In genomic region chr15:68783226-68784054, GRCh38 we compare ENCODE assay signal across 8 cellular contexts. TPM values are rescaled to one million over a fixed set of nuclear protein-coding genes. Genes with fewer than 3 reads are reported as not detected.
DNase-seq lines count a peak whose midpoint lies in the region; ATAC-seq, FAIRE-seq and TF ChIP-seq lines count a peak whose summit lies in the region.

No MANE protein-coding gene starts in this region.

- no peaks in the 10 kb centered on the region for H3K9me3 Mint-ChIP-seq in chondrocyte (ENCODE audit: low read depth)
- no peaks in the 10 kb centered on the region for H3K9me3 Mint-ChIP-seq in memory B cell

- FAIRE-seq in A549 (lab: Jason Lieb, UNC), result no peak

- RAD21 ChIA-PET in HCT116 (lab: Charles Lee; ENCODE audit: low non-redundant PET in 1 of 2, low total read pairs in 2 of 2, uncharacterized antibody in 2 of 2, unreplicated experiment in 2 of 2), result interaction anchor here (1.4 to 1.8 kb wide), 2 partner anchors 91 to 142 kb away, joined by 4 read pairs; no protein-coding TSS in a partner anchor

- DNase-seq in A549 (ENCODE audit: low read depth in 1 of 2, low spot score in 1 of 2) (peak; percentile 39 to 75), HCT116 (ENCODE audit: low read depth, low spot score) (peak; percentile 8), chondrocyte (ENCODE audit: low spot score) (no peak), memory B cell (ENCODE audit: low spot score in 2 of 2) (peak; percentile 55 to 59), suprapubic skin (ENCODE audit: low spot score in 2 of 2) (peak in 1 of 2 donors; percentile 61)
- DNase-seq in activated CD4-positive, CD25-positive, alpha-beta regulatory T cell treated with anti-CD3 and anti-CD28 coated beads, Interleukin-2, amount 50 U/mL, for 72 hours, result peak; percentile 61

- H3K27me3 Mint-ChIP-seq in chondrocyte (ENCODE audit: low read depth), result no peaks in the 10 kb centered on the region
- H3K27me3 Mint-ChIP-seq in memory B cell, result no peaks in the 10 kb centered on the region

- H3K4me3 Mint-ChIP-seq in chondrocyte (ENCODE audit: unreplicated experiment), result no peak overlapping the region
- no peak overlapping the region for H3K4me3 Mint-ChIP-seq in memory B cell

- H4K20me1 ChIP-seq in HCT116 (ENCODE audit: insufficient read depth), result 0 out of 2 replicates have a peak, but pooled peaks cover 3% of the 10 kb centered on the region

- H3K4me1 Mint-ChIP-seq in chondrocyte (ENCODE audit: low read depth) (no peaks in the 10 kb centered on the region), memory B cell (peaks cover 4% of the 10 kb centered on the region)

- H3K79me2 ChIP-seq in HCT116 (ENCODE audit: insufficient read depth, low read length), result peaks cover 23% of the 10 kb centered on the region

- no peak overlapping the region for H3K4me2 ChIP-seq in A549
- no peak overlapping the region for H3K4me2 ChIP-seq in HCT116 (ENCODE audit: low read length)

- CTCF ChIA-PET in A549 (lab: Yijun Ruan, JAX), result interaction anchor here (0.6 to 11.6 kb wide), 14 partner anchors 11 to 477 kb away, joined by 3 to 110 read pairs (median 4); no protein-coding TSS in a partner anchor
- CTCF ChIA-PET in HCT116 (lab: Charles Lee), result interaction anchor here (1.0 to 3.6 kb wide), 6 partner anchors 11 to 141 kb away, joined by 3 to 41 read pairs (median 6); no protein-coding TSS in a partner anchor

- 84% methylated on average over 9 of the region's 9 CpGs for WGBS in A549 (ENCODE audit: missing lambda C conversion rate)
- WGBS in suprapubic skin, result 97% methylated on average over 7 of the region's 9 CpGs

- TF ChIP-seq POLR2A in A549 (IDR thresholded peaks at IDR 0.05; ENCODE audit: low read length) (no peak), HCT116 (IDR thresholded peaks at IDR 0.05; ENCODE audit: borderline replicate concordance, extremely low read depth, insufficient read depth, insufficient read length) (no peak), suprapubic skin (IDR thresholded peaks at IDR 0.05) (no peak)

- ATAC-seq in A549 (peak; percentile 72 to 94), HCT116 (peak; percentile 96), memory B cell (ENCODE audit: low read depth) (peak; percentile 94), HG02852 (IDR thresholded peaks at IDR 0.05; ENCODE audit: unreplicated experiment) (no peak), GM19467 (IDR thresholded peaks at IDR 0.05; ENCODE audit: unreplicated experiment) (no peak)

- no peaks in the 10 kb centered on the region for H3K27me3 ChIP-seq in HCT116 (ENCODE audit: insufficient read depth, low read length)
- no peaks in the 10 kb centered on the region for H3K27me3 ChIP-seq in suprapubic skin

- POLR2A ChIA-PET in A549 (lab: Yijun Ruan, JAX) (no interaction called here), HCT116 (lab: Charles Lee) (interaction anchor here (1.2 kb wide), 1 partner anchor 92 kb away, joined by 4 read pairs; no protein-coding TSS in a partner anchor)

- H3K9ac ChIP-seq in HCT116 (ENCODE audit: low read length), result no peak overlapping the region

- no peaks in the 10 kb centered on the region for H3K9me3 ChIP-seq in A549
- no peaks in the 10 kb centered on the region for H3K9me3 ChIP-seq in HCT116 (ENCODE audit: control insufficient read depth in 1 of 2, insufficient read depth in 1 of 2, low read depth in 1 of 2, low read length in 2 of 2)
- H3K9me3 ChIP-seq in suprapubic skin, result no peaks in the 10 kb centered on the region

- no peak overlapping the region for H2AFZ ChIP-seq in HCT116 (ENCODE audit: low read depth, low read length, poor library complexity, severe bottlenecking)

- peaks cover 30% of the 10 kb centered on the region for H3K36me3 Mint-ChIP-seq in chondrocyte (ENCODE audit: low read depth)
- H3K36me3 Mint-ChIP-seq in memory B cell, result peaks cover 11% of the 10 kb centered on the region

- no TSS peak for BruUV-seq in HCT116 (replicated peaks; lab: Mats Ljungman, UMichigan)

- no peak overlapping the region for H3K4me3 ChIP-seq in A549
- H3K4me3 ChIP-seq in HCT116 (replicated peaks in 1 of 2; ENCODE audit: low read depth in 1 of 2, low read length in 2 of 2), result no peak overlapping the region
- H3K4me3 ChIP-seq in suprapubic skin, result no peak overlapping the region

- TF ChIP-seq EP300 in A549 (IDR thresholded peaks at IDR 0.05) (no peak), suprapubic skin (IDR thresholded peaks at IDR 0.05) (no peak)

- H3K4me1 ChIP-seq in A549, result peaks cover 10% of the 10 kb centered on the region; the same call in 1 of the 3 replicates
- H3K4me1 ChIP-seq in HCT116 (ENCODE audit: control insufficient read depth in 1 of 2, insufficient read depth in 2 of 2, low read length in 2 of 2), result no peaks in the 10 kb centered on the region
- peaks cover 20% of the 10 kb centered on the region for H3K4me1 ChIP-seq in suprapubic skin

- H3K36me3 ChIP-seq in HCT116 (ENCODE audit: control insufficient read depth in 1 of 2, insufficient read depth in 2 of 2, low read length in 2 of 2) (peaks cover 41% of the 10 kb centered on the region in 2 experiments; a peak in 3 of 4 replicates), suprapubic skin (peaks cover 46% of the 10 kb centered on the region)

- H3K27ac Mint-ChIP-seq in chondrocyte (ENCODE audit: unreplicated experiment) (no peak overlapping the region), memory B cell (no peak overlapping the region)

- no peaks in the 10 kb centered on the region for H3K9me2 ChIP-seq in HCT116 (ENCODE audit: insufficient read depth)

- H3K27ac ChIP-seq in A549 (no peak overlapping the region), HCT116 (ENCODE audit: low read depth, low read length) (no peak overlapping the region), suprapubic skin (no peak overlapping the region)

- intact Hi-C loops in HCT116 (cut with micrococcal nuclease), result loop anchor here (1.0 kb wide), 1 partner anchor 92 kb away; no protein-coding TSS in a partner anchor

- peak; percentile 62 to 68 for TF ChIP-seq RAD21 in A549 (conservative IDR thresholded peaks at IDR 0.05 in 1 of 2, IDR thresholded peaks at IDR 0.05 in 1 of 2)
- peak; percentile 59 for TF ChIP-seq RAD21 in HCT116 (IDR thresholded peaks at IDR 0.05; ENCODE audit: low read depth)

- TF ChIP-seq CTCF in A549 (IDR thresholded peaks at IDR 0.05), result peak; percentile 71
- TF ChIP-seq CTCF in HCT116 (IDR thresholded peaks at IDR 0.05 in 2 of 3, conservative IDR thresholded peaks at IDR 0.05 in 1 of 3; ENCODE audit: borderline replicate concordance in 1 of 3, insufficient read depth in 1 of 3, low read depth in 2 of 3, low read length in 2 of 3), result peak; percentile 42 to 80 (median 71); a peak in 5 of 6 replicates
- peak; percentile 75 for TF ChIP-seq CTCF in chondrocyte (IDR thresholded peaks at IDR 0.05)
- peak; percentile 11 to 59 for TF ChIP-seq CTCF in suprapubic skin (IDR thresholded peaks at IDR 0.05)

TF ChIP-seq in A549, 52 proteins besides CTCF, POLR2A, EP300 and RAD21:
- TF ChIP-seq SMC3 (IDR thresholded peaks at IDR 0.05) (peak; percentile 73), RFX5 (IDR thresholded peaks at IDR 0.05) (no peak)

TF ChIP-seq in HCT116, 20 proteins besides CTCF, POLR2A, EP300 and RAD21 (continues in another document):
- no peak for TF ChIP-seq ZNF274 (IDR thresholded peaks at IDR 0.05; ENCODE audit: low read depth, low read length)
- no peak for TF ChIP-seq SRF (IDR thresholded peaks at IDR 0.05; ENCODE audit: low read depth)
- TF ChIP-seq POLR2AphosphoS5 (IDR thresholded peaks at IDR 0.05; ENCODE audit: low read depth, low read length), result no peak
- TF ChIP-seq CBX3 (IDR thresholded peaks at IDR 0.05; ENCODE audit: low read depth), result no peak
- TF ChIP-seq ATF3 (IDR thresholded peaks at IDR 0.05), result no peak
- no peak for TF ChIP-seq ZFX (IDR thresholded peaks at IDR 0.05)
- TF ChIP-seq YY1 (IDR thresholded peaks at IDR 0.05; ENCODE audit: extremely low read depth, insufficient replicate concordance, low read depth, low read length), result no peak
- no peak for TF ChIP-seq SIN3A (IDR thresholded peaks at IDR 0.05; ENCODE audit: low read depth)
- no peak for TF ChIP-seq CEBPB (IDR thresholded peaks at IDR 0.05; ENCODE audit: low read depth)
- TF ChIP-seq REST (IDR thresholded peaks at IDR 0.05; ENCODE audit: low read depth), result no peak
- TF ChIP-seq ELF1 (IDR thresholded peaks at IDR 0.05; ENCODE audit: borderline replicate concordance, low read depth), result no peak
- TF ChIP-seq FOSL1 (IDR thresholded peaks at IDR 0.05; ENCODE audit: low read depth), result no peak

RNA-seq across cellular contexts. Expression of gene ANP32A, which starts 37.3 kb away (rescaled TPM):
- polyA plus RNA-seq in A549 (2011; rRNA removed) (200 and 208 TPM in 2 replicates), A549 (2017; fragmentation: RNase III; extraction: RNeasy Plus Mini Kit Qiagen cat#74134 plus additional on column Dnase treatment) (354 to 362 TPM (median 360 TPM) in 3 replicates)
- 97.6 and 99.3 TPM in 2 replicates for polyA plus RNA-seq in A549 (2012; cell fraction: cytosol; rRNA removed)
- 31.7 and 43.1 TPM in 2 replicates for polyA plus RNA-seq in A549 (2012; cell fraction: nucleus; rRNA removed)
- polyA minus RNA-seq in A549 (2011; rRNA and poly(A)+ RNA removed), result 58.5 and 59.3 TPM in 2 replicates
- total RNA-seq in HCT116 (2021; ENCODE audit: unreplicated experiment) (220 TPM), chondrocyte (112 to 117 TPM (median 116 TPM) in 3 replicates), suprapubic skin (100 to 1,000 TPM in 1 of 4 donors, 10 to 100 TPM in 3; 25.5 to 101 (median 31.3) TPM)
- 121 and 151 TPM in 2 replicates for polyA plus RNA-seq in HCT116 (2012)

Comparison
In these comparisons a context has a peak if more than half of its experiments do, and no peak if none do; other contexts are left out.
1. ATAC-seq: peak in A549 (2 of 2), HCT116 (single experiment) and memory B cell (single experiment); none in HG02852 (single experiment) and GM19467 (single experiment).
2. Of the 6 proteins assayed by ChIP-seq in both A549 and HCT116: peak only in A549: none; only in HCT116: none; in both: CTCF and RAD21; in neither: 4.
3. Peak in every context shown above with its lines, with median percentiles within 50 percentile points of each other: CTCF ChIP-seq.